In the genomic region with DNA sequence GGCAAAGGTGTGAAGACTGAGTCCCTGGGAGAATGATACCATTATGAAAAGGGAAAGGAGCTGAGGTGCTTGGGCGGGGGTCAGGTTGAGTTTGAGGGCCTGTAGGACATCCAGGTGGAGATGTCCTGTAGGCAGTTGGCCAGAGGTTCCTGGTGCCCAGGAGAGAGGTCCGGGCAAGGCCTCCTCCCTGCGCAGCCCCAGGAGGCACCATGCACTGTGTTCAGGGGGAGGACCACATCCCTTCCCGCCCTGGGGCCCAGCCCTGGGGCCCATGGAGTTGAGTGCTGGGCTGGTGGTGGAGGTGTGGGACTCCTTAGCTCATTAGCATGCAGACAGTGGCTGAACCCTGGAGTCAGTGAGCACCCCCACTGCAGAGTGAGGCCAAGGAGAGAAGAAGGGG, we compare ENCODE assay signal across 1 cellular context.
TF ChIP-seq lines count a peak whose summit lies in the region.

No MANE protein-coding gene starts in this region.

TF ChIP-seq in IMR-90, 13 proteins besides CTCF, POLR2A, EP300 and RAD21 (continued from another document):
- TF ChIP-seq NFE2L2 (IDR thresholded peaks at IDR 0.05; ENCODE audit: low read depth, low read length) (no peak), MAFK (IDR thresholded peaks at IDR 0.05; ENCODE audit: low read depth, low read length) (no peak), RCOR1 (IDR thresholded peaks at IDR 0.05; ENCODE audit: insufficient replicate concordance, low read length) (no peak), SMC3 (IDR thresholded peaks at IDR 0.05; ENCODE audit: low read depth, low read length) (no peak), CHD1 (IDR thresholded peaks at IDR 0.05; ENCODE audit: low read depth, low read length) (no peak)
- TF ChIP-seq, protein P1, sequence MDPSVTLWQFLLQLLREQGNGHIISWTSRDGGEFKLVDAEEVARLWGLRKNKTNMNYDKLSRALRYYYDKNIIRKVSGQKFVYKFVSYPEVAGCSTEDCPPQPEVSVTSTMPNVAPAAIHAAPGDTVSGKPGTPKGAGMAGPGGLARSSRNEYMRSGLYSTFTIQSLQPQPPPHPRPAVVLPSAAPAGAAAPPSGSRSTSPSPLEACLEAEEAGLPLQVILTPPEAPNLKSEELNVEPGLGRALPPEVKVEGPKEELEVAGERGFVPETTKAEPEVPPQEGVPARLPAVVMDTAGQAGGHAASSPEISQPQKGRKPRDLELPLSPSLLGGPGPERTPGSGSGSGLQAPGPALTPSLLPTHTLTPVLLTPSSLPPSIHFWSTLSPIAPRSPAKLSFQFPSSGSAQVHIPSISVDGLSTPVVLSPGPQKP (IDR thresholded peaks at IDR 0.05; ENCODE audit: borderline replicate concordance, low read depth, low read length) = no peak
